Comparison of ENCODE assay signal across 1 cellular context in the genomic region with DNA sequence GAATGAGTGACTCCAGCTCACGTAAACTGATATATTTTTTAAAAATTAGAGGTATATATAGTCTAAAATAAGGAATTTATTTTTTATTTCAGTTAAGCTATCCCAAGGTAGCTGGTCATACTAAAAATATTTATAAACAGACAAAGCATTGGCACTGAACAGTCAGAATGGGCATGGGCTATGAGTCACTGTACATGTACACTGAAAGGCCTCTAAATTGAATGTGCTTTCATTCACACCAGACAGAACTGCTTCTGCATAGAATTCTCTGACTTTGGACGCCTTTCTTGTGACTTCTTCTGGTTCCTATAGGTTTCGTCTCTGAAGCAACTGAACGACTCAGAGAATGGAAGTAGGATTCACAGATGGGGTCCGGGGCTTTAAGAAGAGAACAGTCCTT.
TF ChIP-seq lines count a peak whose summit lies in the region.

No MANE protein-coding gene starts in this region.

TF ChIP-seq in WTC11, 78 proteins besides CTCF, POLR2A, EP300 and RAD21 (continued from another document):
- TF ChIP-seq, protein P1, sequence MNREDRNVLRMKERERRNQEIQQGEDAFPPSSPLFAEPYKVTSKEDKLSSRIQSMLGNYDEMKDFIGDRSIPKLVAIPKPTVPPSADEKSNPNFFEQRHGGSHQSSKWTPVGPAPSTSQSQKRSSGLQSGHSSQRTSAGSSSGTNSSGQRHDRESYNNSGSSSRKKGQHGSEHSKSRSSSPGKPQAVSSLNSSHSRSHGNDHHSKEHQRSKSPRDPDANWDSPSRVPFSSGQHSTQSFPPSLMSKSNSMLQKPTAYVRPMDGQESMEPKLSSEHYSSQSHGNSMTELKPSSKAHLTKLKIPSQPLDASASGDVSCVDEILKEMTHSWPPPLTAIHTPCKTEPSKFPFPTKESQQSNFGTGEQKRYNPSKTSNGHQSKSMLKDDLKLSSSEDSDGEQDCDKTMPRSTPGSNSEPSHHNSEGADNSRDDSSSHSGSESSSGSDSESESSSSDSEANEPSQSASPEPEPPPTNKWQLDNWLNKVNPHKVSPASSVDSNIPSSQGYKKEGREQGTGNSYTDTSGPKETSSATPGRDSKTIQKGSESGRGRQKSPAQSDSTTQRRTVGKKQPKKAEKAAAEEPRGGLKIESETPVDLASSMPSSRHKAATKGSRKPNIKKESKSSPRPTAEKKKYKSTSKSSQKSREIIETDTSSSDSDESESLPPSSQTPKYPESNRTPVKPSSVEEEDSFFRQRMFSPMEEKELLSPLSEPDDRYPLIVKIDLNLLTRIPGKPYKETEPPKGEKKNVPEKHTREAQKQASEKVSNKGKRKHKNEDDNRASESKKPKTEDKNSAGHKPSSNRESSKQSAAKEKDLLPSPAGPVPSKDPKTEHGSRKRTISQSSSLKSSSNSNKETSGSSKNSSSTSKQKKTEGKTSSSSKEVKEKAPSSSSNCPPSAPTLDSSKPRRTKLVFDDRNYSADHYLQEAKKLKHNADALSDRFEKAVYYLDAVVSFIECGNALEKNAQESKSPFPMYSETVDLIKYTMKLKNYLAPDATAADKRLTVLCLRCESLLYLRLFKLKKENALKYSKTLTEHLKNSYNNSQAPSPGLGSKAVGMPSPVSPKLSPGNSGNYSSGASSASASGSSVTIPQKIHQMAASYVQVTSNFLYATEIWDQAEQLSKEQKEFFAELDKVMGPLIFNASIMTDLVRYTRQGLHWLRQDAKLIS (CRISPR knock-in tag; IDR thresholded peaks at IDR 0.05; ENCODE audit: borderline replicate concordance), result no peak
- TF ChIP-seq, protein P2, sequence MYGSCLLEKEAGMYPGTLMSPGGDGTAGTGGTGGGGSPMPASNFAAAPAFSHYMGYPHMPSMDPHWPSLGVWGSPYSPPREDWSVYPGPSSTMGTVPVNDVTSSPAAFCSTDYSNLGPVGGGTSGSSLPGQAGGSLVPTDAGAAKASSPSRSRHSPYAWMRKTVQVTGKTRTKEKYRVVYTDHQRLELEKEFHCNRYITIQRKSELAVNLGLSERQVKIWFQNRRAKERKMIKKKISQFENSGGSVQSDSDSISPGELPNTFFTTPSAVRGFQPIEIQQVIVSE (CRISPR knock-in tag; IDR thresholded peaks at IDR 0.05; ENCODE audit: borderline replicate concordance), result no peak
- TF ChIP-seq, protein P3, sequence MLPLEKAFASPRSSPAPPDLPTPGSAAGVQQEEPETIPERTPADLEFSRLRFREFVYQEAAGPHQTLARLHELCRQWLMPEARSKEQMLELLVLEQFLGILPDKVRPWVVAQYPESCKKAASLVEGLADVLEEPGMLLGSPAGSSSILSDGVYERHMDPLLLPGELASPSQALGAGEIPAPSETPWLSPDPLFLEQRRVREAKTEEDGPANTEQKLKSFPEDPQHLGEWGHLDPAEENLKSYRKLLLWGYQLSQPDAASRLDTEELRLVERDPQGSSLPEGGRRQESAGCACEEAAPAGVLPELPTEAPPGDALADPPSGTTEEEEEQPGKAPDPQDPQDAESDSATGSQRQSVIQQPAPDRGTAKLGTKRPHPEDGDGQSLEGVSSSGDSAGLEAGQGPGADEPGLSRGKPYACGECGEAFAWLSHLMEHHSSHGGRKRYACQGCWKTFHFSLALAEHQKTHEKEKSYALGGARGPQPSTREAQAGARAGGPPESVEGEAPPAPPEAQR (CRISPR knock-in tag; IDR thresholded peaks at IDR 0.05), result no peak
- TF ChIP-seq JUN (CRISPR knock-in tag; IDR thresholded peaks at IDR 0.05) (no peak), RORB (CRISPR knock-in tag; IDR thresholded peaks at IDR 0.05) (no peak), NR2C2 (CRISPR knock-in tag; IDR thresholded peaks at IDR 0.05) (no peak), IRF2 (CRISPR knock-in tag; IDR thresholded peaks at IDR 0.05; ENCODE audit: borderline replicate concordance, low read depth) (no peak)
- TF ChIP-seq, protein P4, sequence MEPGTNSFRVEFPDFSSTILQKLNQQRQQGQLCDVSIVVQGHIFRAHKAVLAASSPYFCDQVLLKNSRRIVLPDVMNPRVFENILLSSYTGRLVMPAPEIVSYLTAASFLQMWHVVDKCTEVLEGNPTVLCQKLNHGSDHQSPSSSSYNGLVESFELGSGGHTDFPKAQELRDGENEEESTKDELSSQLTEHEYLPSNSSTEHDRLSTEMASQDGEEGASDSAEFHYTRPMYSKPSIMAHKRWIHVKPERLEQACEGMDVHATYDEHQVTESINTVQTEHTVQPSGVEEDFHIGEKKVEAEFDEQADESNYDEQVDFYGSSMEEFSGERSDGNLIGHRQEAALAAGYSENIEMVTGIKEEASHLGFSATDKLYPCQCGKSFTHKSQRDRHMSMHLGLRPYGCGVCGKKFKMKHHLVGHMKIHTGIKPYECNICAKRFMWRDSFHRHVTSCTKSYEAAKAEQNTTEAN (CRISPR knock-in tag; IDR thresholded peaks at IDR 0.05), result no peak
TF ChIP-seq in WTC11: peak in this region for 0.
